ENCODE assay signal across 7 cellular contexts in the genomic region with DNA sequence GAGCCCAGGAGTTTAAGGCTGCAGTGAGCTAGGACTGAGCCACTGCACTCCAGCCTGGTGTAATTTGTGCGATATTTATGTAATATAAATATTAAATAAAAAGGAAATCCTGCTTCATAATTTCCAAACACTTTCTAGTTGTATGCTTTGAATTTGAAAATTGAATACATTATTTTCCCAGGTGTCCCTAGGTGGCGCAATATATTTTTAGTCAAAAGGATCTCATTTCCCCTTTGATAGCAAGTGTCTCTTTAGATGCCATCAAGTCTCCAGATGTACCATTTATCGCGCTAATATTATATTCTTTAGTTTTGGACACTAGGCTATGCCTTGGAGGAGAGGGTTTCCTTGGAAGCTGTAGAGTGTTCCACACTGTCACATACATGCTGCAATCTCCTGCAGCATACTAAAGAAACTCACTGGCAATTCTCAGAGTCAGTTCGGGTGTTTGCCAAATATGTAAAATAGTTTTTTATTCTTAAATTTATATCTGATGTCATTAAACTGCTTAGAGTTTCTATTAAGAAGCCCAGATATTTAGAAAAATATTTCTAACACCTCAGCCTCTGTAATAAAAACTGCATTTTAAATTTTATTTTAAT. TPM values are rescaled to one million over a fixed set of nuclear protein-coding genes. Genes with fewer than 3 reads are reported as not detected.
A peak's percentile ranks its signal among the peaks of the same experiment; 100 is the strongest.
DNase-seq lines count a peak whose midpoint lies in the region; ATAC-seq, FAIRE-seq and TF ChIP-seq lines count a peak whose summit lies in the region.

No MANE protein-coding gene starts in this region.

- no peak for TF ChIP-seq POLR2A in GM12878 (IDR thresholded peaks at IDR 0.05; ENCODE audit: low read depth, low read length)

- 48% methylated on average over 5 of the region's 5 CpGs for WGBS in GM12878 (ENCODE audit: insufficient coverage, insufficient replicate concordance, low lambda C conversion rate, missing lambda C conversion rate)

- peaks cover 0 to 12% (median 5%) of the 10 kb centered on the region in 5 donors for H3K36me3 Mint-ChIP-seq in naive thymus-derived CD4-positive, alpha-beta T cell
- H3K36me3 Mint-ChIP-seq in activated T-cell treated with anti-CD3 and anti-CD28 coated beads, Interleukin-2, amount 50 U/mL, for 24 hours (ENCODE audit: low read depth), result no peaks in the 10 kb centered on the region

- no peak overlapping the region for H3K27ac ChIP-seq in GM12878 (ENCODE audit: control insufficient read depth, insufficient read depth)
- no peak overlapping the region for H3K27ac ChIP-seq in naive thymus-derived CD4-positive, alpha-beta T cell (ENCODE audit: low read depth, low read length)

- H3K9ac ChIP-seq in GM12878 (ENCODE audit: control insufficient read depth, insufficient read depth, low read length), result no peak overlapping the region

- H3K9me3 ChIP-seq in GM12878 (replicated peaks; ENCODE audit: control insufficient read depth, insufficient read depth, low read length), result no peaks in the 10 kb centered on the region
- H3K9me3 ChIP-seq in naive thymus-derived CD4-positive, alpha-beta T cell (ENCODE audit: control insufficient read depth in 2 of 3, low read length in 3 of 3), result no peaks in the 10 kb centered on the region

- H2AFZ ChIP-seq in GM12878 (ENCODE audit: control insufficient read depth, low read depth, low read length), result no peak overlapping the region

- intact Hi-C loops in GM12878 (cut with micrococcal nuclease; ENCODE audit: unreplicated experiment), result no loop called here
- intact Hi-C loops in naive thymus-derived CD4-positive, alpha-beta T cell (cut with micrococcal nuclease), result loop anchor here in 1 of 2 donors (1.0 kb wide), 2 partner anchors 64 to 916 kb away; no protein-coding TSS in a partner anchor

- CTCF ChIA-PET in GM12878 (lab: Yijun Ruan, JAX), result interaction anchor here (0.6 to 10.0 kb wide), 11 partner anchors 13 to 142 kb away, joined by 3 to 69 read pairs (median 4); no protein-coding TSS in a partner anchor
- CTCF ChIA-PET in naive thymus-derived CD4-positive, alpha-beta T cell (lab: Charles Lee), result interaction anchor here (0.5 to 1.3 kb wide), 4 partner anchors 8 to 254 kb away, joined by 3 to 4 read pairs (median 3); no protein-coding TSS in a partner anchor

- no peaks in the 10 kb centered on the region for H3K36me3 ChIP-seq in GM12878 (ENCODE audit: control insufficient read depth in 2 of 2, insufficient read depth in 2 of 2, low read length in 1 of 2)
- H3K36me3 ChIP-seq in naive thymus-derived CD4-positive, alpha-beta T cell (ENCODE audit: control insufficient read depth in 2 of 3, insufficient read depth in 3 of 3, low read length in 3 of 3), result no peaks in the 10 kb centered on the region

- TF ChIP-seq CTCF in GM12878 (IDR thresholded peaks at IDR 0.05 in 2 of 3, conservative IDR thresholded peaks at IDR 0.05 in 1 of 3; ENCODE audit: control insufficient read depth in 2 of 3, extremely low read depth in 1 of 3, insufficient read depth in 1 of 3, low read depth in 3 of 3, low read length in 3 of 3), result peak; percentile 40 to 62 (median 60); a peak in 5 of 6 replicates

- no TSS peak for BruUV-seq in GM12878 (replicated peaks; lab: Mats Ljungman, UMichigan)

- H3K4me1 Mint-ChIP-seq in naive thymus-derived CD4-positive, alpha-beta T cell, result peaks cover 3 to 34% (median 7%) of the 10 kb centered on the region in 7 donors
- H3K4me1 Mint-ChIP-seq in activated T-cell treated with anti-CD3 and anti-CD28 coated beads, Interleukin-2, amount 50 U/mL, for 24 hours (ENCODE audit: low read depth), result peaks cover 21% of the 10 kb centered on the region

- in situ Hi-C loops in GM12878 (cut with MboI), result no loop called here

- no peak overlapping the region for H3K4me2 ChIP-seq in GM12878 (ENCODE audit: control insufficient read depth, insufficient read depth)

- TF ChIP-seq RAD21 in GM12878 (IDR thresholded peaks at IDR 0.05; ENCODE audit: insufficient read depth, low read depth, low read length), result peak; percentile 37; the same call in 1 of the 2 replicates

- H3K4me1 ChIP-seq in GM12878 (ENCODE audit: control insufficient read depth, insufficient read depth, low read length), result no peaks in the 10 kb centered on the region; the same call in none of the 2 replicates
- peaks cover 0 to 2% of the 10 kb centered on the region in 2 donors for H3K4me1 ChIP-seq in naive thymus-derived CD4-positive, alpha-beta T cell (ENCODE audit: control insufficient read depth in 2 of 2, insufficient read depth in 2 of 2, low read length in 2 of 2)

- no peak overlapping the region for H3K27ac Mint-ChIP-seq in naive thymus-derived CD4-positive, alpha-beta T cell
- H3K27ac Mint-ChIP-seq in activated T-cell treated with anti-CD3 and anti-CD28 coated beads, Interleukin-2, amount 50 U/mL, for 24 hours, result no peak overlapping the region

- H3K9me3 Mint-ChIP-seq in naive thymus-derived CD4-positive, alpha-beta T cell, result peaks cover 0 to under 1% (median 0%) of the 10 kb centered on the region in 11 donors
- no peaks in the 10 kb centered on the region for H3K9me3 Mint-ChIP-seq in activated T-cell treated with anti-CD3 and anti-CD28 coated beads, Interleukin-2, amount 50 U/mL, for 24 hours

- H3K27me3 ChIP-seq in GM12878 (replicated peaks in 1 of 2; ENCODE audit: control insufficient read depth in 2 of 2, insufficient read depth in 2 of 2, low read length in 1 of 2), result no peaks in the 10 kb centered on the region
- no peaks in the 10 kb centered on the region for H3K27me3 ChIP-seq in naive thymus-derived CD4-positive, alpha-beta T cell (ENCODE audit: control insufficient read depth in 2 of 2, insufficient read depth in 2 of 2, low read length in 2 of 2)

- RAD21 ChIA-PET in GM12878 (lab: Charles Lee; ENCODE audit: unreplicated experiment), result interaction anchor here (0.6 kb wide), 1 partner anchor 37 kb away, joined by 4 read pairs; no protein-coding TSS in a partner anchor

- POLR2A ChIA-PET in GM12878 (lab: Charles Lee), result no interaction called here
- POLR2A ChIA-PET in naive thymus-derived CD4-positive, alpha-beta T cell (lab: Charles Lee), result no interaction called here

- peak; percentile 65 for FAIRE-seq in GM12878 (lab: Jason Lieb, UNC)

- no peaks in the 10 kb centered on the region for H3K79me2 ChIP-seq in GM12878 (ENCODE audit: control insufficient read depth, insufficient read depth, low read length)

- TF ChIP-seq EP300 in GM12878 (IDR thresholded peaks at IDR 0.05; ENCODE audit: borderline replicate concordance in 1 of 2, control insufficient read depth in 1 of 2, low read depth in 2 of 2, low read length in 2 of 2), result no peak

- SMC1A ChIA-PET in GM12878 (lab: Charles Lee; ENCODE audit: uncharacterized antibody, unreplicated experiment), result interaction anchor here (0.6 to 6.7 kb wide), 4 partner anchors 8 to 64 kb away, joined by 3 to 30 read pairs (median 4); no protein-coding TSS in a partner anchor

- H4K20me1 ChIP-seq in GM12878 (ENCODE audit: control insufficient read depth, insufficient read depth), result no peaks in the 10 kb centered on the region

- no peak overlapping the region for H3K4me3 Mint-ChIP-seq in naive thymus-derived CD4-positive, alpha-beta T cell
- no peak overlapping the region for H3K4me3 Mint-ChIP-seq in activated T-cell treated with anti-CD3 and anti-CD28 coated beads, Interleukin-2, amount 50 U/mL, for 24 hours

- no peaks in the 10 kb centered on the region for H3K27me3 Mint-ChIP-seq in naive thymus-derived CD4-positive, alpha-beta T cell
- no peaks in the 10 kb centered on the region for H3K27me3 Mint-ChIP-seq in activated T-cell treated with anti-CD3 and anti-CD28 coated beads, Interleukin-2, amount 50 U/mL, for 24 hours

- DNase-seq in ELR (ENCODE audit: low read depth), result peak; percentile 45
- DNase-seq in HT-29 (ENCODE audit: low spot score), result peak; percentile 6
- no peak for DNase-seq in GM12878 (ENCODE audit: low read depth, low spot score)
- peak in 6 of 9 donors; percentile 21 to 46 (median 28) for DNase-seq in naive thymus-derived CD4-positive, alpha-beta T cell
- DNase-seq in stimulated activated CD4-positive, alpha-beta T cell treated with anti-CD3 and anti-CD28 coated beads, Interleukin-15, amount 100 ng/mL, for 24 hours, result no peak
- DNase-seq in activated T-cell treated with anti-CD3 and anti-CD28 coated beads, Interleukin-2, amount 50 U/mL, for 24 hours, result no peak

- ATAC-seq in GM12878 (peak; percentile 49), GM21529 (IDR thresholded peaks at IDR 0.05; ENCODE audit: unreplicated experiment) (no peak)
- ATAC-seq in naive thymus-derived CD4-positive, alpha-beta T cell, result peak; percentile 67

- H3K4me3 ChIP-seq in GM12878, result no peak overlapping the region
- H3K4me3 ChIP-seq in naive thymus-derived CD4-positive, alpha-beta T cell (ENCODE audit: low read length), result no peak overlapping the region

RNA-seq across cellular contexts. Expression of gene WDR7, which starts 5.6 kb away (rescaled TPM):
- total RNA-seq in HT-29 (2014; rRNA removed; shearing (Covaris generic)), result 3.8 and 4.1 TPM in 2 replicates
- total RNA-seq in GM12878 (2013; cell fraction: nucleolus; rRNA removed), result 76.9 and 83.4 TPM in 2 replicates
- total RNA-seq in GM12878 (2014; rRNA removed), result 16.5 and 18.7 TPM in 2 replicates
- 14.1 and 15.3 TPM in 2 replicates for total RNA-seq in GM12878 (2014; rRNA removed; fragmentation: Illumina TruSeq; extraction: Trizol)
- 14.1 and 15.2 TPM in 2 replicates for total RNA-seq in GM12878 (2021)
- 2.9 TPM for polyA plus RNA-seq in GM12878 (2011; ENCODE audit: low read depth)
- 8.7 and 9.0 TPM in 2 replicates for polyA plus RNA-seq in GM12878 (2011; rRNA removed)
- 5.7 and 9.1 TPM in 2 replicates for polyA plus RNA-seq in GM12878 (2011; cell fraction: cytosol; rRNA removed)
- 15.1 and 17.0 TPM in 2 replicates for polyA plus RNA-seq in GM12878 (2011; cell fraction: nucleus; rRNA removed)
- polyA plus RNA-seq in GM12878 (2012), result 4.6 and 5.5 TPM in 2 replicates
- polyA plus RNA-seq in GM12878 (2014; fragmentation: Illumina TruSeq; extraction: Trizol), result 10.4 and 11.5 TPM in 2 replicates
- 1 to 10 TPM; 2.8 to 3.1 TPM for polyA plus RNA-seq in GM12878 (2014; fragmentation: Nextera tagmentation; extraction: Ambion mirVana)
- 5.8 and 8.0 TPM in 2 replicates for polyA plus RNA-seq in GM12878 (2014; rRNA removed)
- 10 to 100 TPM; 13.0 to 13.6 TPM for polyA plus RNA-seq in GM12878 (2016; fragmentation: Nextera tagmentation; extraction: Ambion mirVana)
- polyA minus RNA-seq in GM12878 (2011; rRNA and poly(A)+ RNA removed), result 62.1 and 141 TPM in 2 replicates
- polyA minus RNA-seq in GM12878 (2011; cell fraction: cytosol; rRNA and poly(A)+ RNA removed), result 13.2 and 14.0 TPM in 2 replicates
- 59.0 and 95.4 TPM in 2 replicates for polyA minus RNA-seq in GM12878 (2011; cell fraction: nucleus; rRNA and poly(A)+ RNA removed)
- total RNA-seq in naive thymus-derived CD4-positive, alpha-beta T cell, result 10 to 100 TPM; 44.2 to 59.8 (median 51.6) TPM
- 10 to 100 TPM; 28.3 to 31.9 TPM for polyA plus RNA-seq in naive thymus-derived CD4-positive, alpha-beta T cell

RNA-seq across cellular contexts. Expression of gene TXNL1, which starts 7.1 kb away (rescaled TPM):
- 25.7 and 27.1 TPM in 2 replicates for total RNA-seq in HT-29 (2014; rRNA removed; shearing (Covaris generic))
- 37.3 and 38.2 TPM in 2 replicates for total RNA-seq in GM12878 (2013; cell fraction: nucleolus; rRNA removed)
- total RNA-seq in GM12878 (2014; rRNA removed), result 30.9 and 38.7 TPM in 2 replicates
- 57.4 and 63.0 TPM in 2 replicates for total RNA-seq in GM12878 (2014; rRNA removed; fragmentation: Illumina TruSeq; extraction: Trizol)
- 64.6 and 69.4 TPM in 2 replicates for total RNA-seq in GM12878 (2021)
- 43.1 TPM for polyA plus RNA-seq in GM12878 (2011; ENCODE audit: low read depth)
- polyA plus RNA-seq in GM12878 (2011; rRNA removed), result 96.1 and 138 TPM in 2 replicates
- polyA plus RNA-seq in GM12878 (2011; cell fraction: cytosol; rRNA removed), result 32.2 and 36.6 TPM in 2 replicates
- polyA plus RNA-seq in GM12878 (2011; cell fraction: nucleus; rRNA removed), result 30.4 and 36.2 TPM in 2 replicates
- 80.0 and 95.2 TPM in 2 replicates for polyA plus RNA-seq in GM12878 (2012)
- 103 and 136 TPM in 2 replicates for polyA plus RNA-seq in GM12878 (2014; fragmentation: Illumina TruSeq; extraction: Trizol)
- polyA plus RNA-seq in GM12878 (2014; fragmentation: Nextera tagmentation; extraction: Ambion mirVana), result 10 to 100 TPM; 32.8 to 54.9 TPM
- 66.7 and 77.9 TPM in 2 replicates for polyA plus RNA-seq in GM12878 (2014; rRNA removed)
- 100 to 1,000 TPM; 123 to 124 TPM for polyA plus RNA-seq in GM12878 (2016; fragmentation: Nextera tagmentation; extraction: Ambion mirVana)
- polyA minus RNA-seq in GM12878 (2011; rRNA and poly(A)+ RNA removed), result 23.6 and 40.0 TPM in 2 replicates
- polyA minus RNA-seq in GM12878 (2011; cell fraction: cytosol; rRNA and poly(A)+ RNA removed), result 11.4 and 11.9 TPM in 2 replicates
- polyA minus RNA-seq in GM12878 (2011; cell fraction: nucleus; rRNA and poly(A)+ RNA removed), result 17.9 and 31.4 TPM in 2 replicates
- total RNA-seq in naive thymus-derived CD4-positive, alpha-beta T cell, result 10 to 100 TPM; 32.4 to 65.5 (median 42.8) TPM
- 10 to 100 TPM; 51.7 to 52.3 TPM for polyA plus RNA-seq in naive thymus-derived CD4-positive, alpha-beta T cell

Comparison
In these comparisons a context has a peak if more than half of its experiments do, and no peak if none do; other contexts are left out.
1. DNase-seq: peak in ELR (single experiment), HT-29 (single experiment) and naive thymus-derived CD4-positive, alpha-beta T cell (6 of 9); none in GM12878 (single experiment), stimulated activated CD4-positive, alpha-beta T cell treated with anti-CD3 and anti-CD28 coated beads, Interleukin-15, amount 100 ng/mL, for 24 hours (single experiment) and activated T-cell treated with anti-CD3 and anti-CD28 coated beads, Interleukin-2, amount 50 U/mL, for 24 hours (single experiment).